In genomic region chr6:34887753-34888440, GRCh38 we compare ENCODE assay signal across 1 cellular context.
TF ChIP-seq lines count a peak whose summit lies in the region.

Gene TAF11, minus strand, starts transcription at chr6:34888042. Its CDS starts 85 bp downstream, at chr6:34887957.

TF ChIP-seq in HepG2, 621 proteins besides CTCF, POLR2A, EP300 and RAD21 (continued from another document and continues in another):
- TF ChIP-seq RERE (CRISPR knock-in tag; IDR thresholded peaks at IDR 0.05; ENCODE audit: low read depth) (peak; percentile 46; the same call in 1 of the 2 replicates), AKAP8 (CRISPR knock-in tag; IDR thresholded peaks at IDR 0.05) (0 out of 2 replicates have a peak, but pooled peaks have one; percentile 72), CREB1 (IDR thresholded peaks at IDR 0.05) (peak; percentile 97), CREB1 (CRISPR knock-in tag; IDR thresholded peaks at IDR 0.05) (peak; percentile 100), ZNF33A (CRISPR knock-in tag; IDR thresholded peaks at IDR 0.05; ENCODE audit: borderline replicate concordance) (no peak; the same call in 1 of the 2 replicates), ZNF766 (CRISPR knock-in tag; IDR thresholded peaks at IDR 0.05; ENCODE audit: borderline replicate concordance) (no peak; the same call in 1 of the 2 replicates), ZBTB7B (CRISPR knock-in tag; IDR thresholded peaks at IDR 0.05) (peak; percentile 61; the same call in 1 of the 2 replicates), ARID5B (CRISPR knock-in tag; IDR thresholded peaks at IDR 0.05) (peak; percentile 76), HBP1 (CRISPR knock-in tag; IDR thresholded peaks at IDR 0.05; ENCODE audit: low read depth) (peak; percentile 93), ZBTB33 (CRISPR knock-in tag; IDR thresholded peaks at IDR 0.05) (peak; percentile 58), MTA3 (CRISPR knock-in tag; IDR thresholded peaks at IDR 0.05) (no peak), DNMT3B (CRISPR knock-in tag; conservative IDR thresholded peaks at IDR 0.05) (no peak), RBM22 (optimal IDR thresholded peaks at IDR 0.05; ENCODE audit: low read length) (no peak), ISX (CRISPR knock-in tag; conservative IDR thresholded peaks at IDR 0.05) (no peak), ZKSCAN8 (CRISPR knock-in tag; IDR thresholded peaks at IDR 0.05; ENCODE audit: borderline replicate concordance) (peak; percentile 83; the same call in 1 of the 2 replicates), PTBP1 (IDR thresholded peaks at IDR 0.05; ENCODE audit: low read depth, low read length, poor library complexity, severe bottlenecking) (peak; percentile 50), STAT6 (CRISPR knock-in tag; IDR thresholded peaks at IDR 0.05; ENCODE audit: borderline replicate concordance) (no peak), CBFB (CRISPR knock-in tag; IDR thresholded peaks at IDR 0.05) (peak; percentile 73), KLF16 (CRISPR knock-in tag; IDR thresholded peaks at IDR 0.05) (peak in 1 of 2 experiments; percentile 97; a peak in 2 of 4 replicates), GATAD2A (CRISPR knock-in tag; IDR thresholded peaks at IDR 0.05) (peak; percentile 80), REPIN1 (CRISPR knock-in tag; IDR thresholded peaks at IDR 0.05; ENCODE audit: borderline replicate concordance, low read depth) (peak; percentile 69; the same call in 1 of the 2 replicates), ZNF205 (CRISPR knock-in tag; IDR thresholded peaks at IDR 0.05) (peak; percentile 89; the same call in 1 of the 2 replicates), ZNF12 (CRISPR knock-in tag; IDR thresholded peaks at IDR 0.05) (0 out of 2 replicates have a peak, but pooled peaks have one; percentile 14), ZNF788 (CRISPR knock-in tag; IDR thresholded peaks at IDR 0.05; ENCODE audit: borderline replicate concordance) (peak; percentile 95; the same call in 1 of the 2 replicates), ZNF441 (CRISPR knock-in tag; IDR thresholded peaks at IDR 0.05; ENCODE audit: borderline replicate concordance) (peak; percentile 49; the same call in 1 of the 2 replicates), ZNF580 (CRISPR knock-in tag; IDR thresholded peaks at IDR 0.05; ENCODE audit: borderline replicate concordance, low read depth) (peak; percentile 96; the same call in 1 of the 2 replicates), MED8 (CRISPR knock-in tag; IDR thresholded peaks at IDR 0.05; ENCODE audit: insufficient replicate concordance) (no peak), ZBTB38 (CRISPR knock-in tag; IDR thresholded peaks at IDR 0.05) (peak; percentile 92), TIGD3 (CRISPR knock-in tag; IDR thresholded peaks at IDR 0.05; ENCODE audit: borderline replicate concordance) (peak; percentile 64; the same call in 1 of the 2 replicates), HOXA3 (CRISPR knock-in tag; IDR thresholded peaks at IDR 0.05) (peak; percentile 98), BATF2 (CRISPR knock-in tag; IDR thresholded peaks at IDR 0.05) (peak; percentile 86; the same call in 1 of the 2 replicates), SPEN (CRISPR knock-in tag; IDR thresholded peaks at IDR 0.05; ENCODE audit: low read depth) (peak; percentile 98), ZNF143 (CRISPR knock-in tag; IDR thresholded peaks at IDR 0.05) (no peak), IRF9 (CRISPR knock-in tag; IDR thresholded peaks at IDR 0.05; ENCODE audit: borderline replicate concordance) (peak; percentile 86), SAP130 (CRISPR knock-in tag; IDR thresholded peaks at IDR 0.05; ENCODE audit: low read depth) (peak; percentile 100), TARDBP (CRISPR knock-in tag; IDR thresholded peaks at IDR 0.05) (peak; percentile 91), ZNF160 (CRISPR knock-in tag; IDR thresholded peaks at IDR 0.05) (peak; percentile 60), ZNF780A (CRISPR knock-in tag; IDR thresholded peaks at IDR 0.05) (no peak), ZNF616 (CRISPR knock-in tag; IDR thresholded peaks at IDR 0.05; ENCODE audit: low read depth) (peak; percentile 79; the same call in 1 of the 2 replicates), SOX13 (IDR thresholded peaks at IDR 0.05) (no peak), SOX13 (CRISPR knock-in tag; conservative IDR thresholded peaks at IDR 0.05 in 1 of 2, IDR thresholded peaks at IDR 0.05 in 1 of 2) (peak in 1 of 2 experiments; percentile 62; a peak in 3 of 4 replicates), NRL (CRISPR knock-in tag; IDR thresholded peaks at IDR 0.05; ENCODE audit: borderline replicate concordance) (peak; percentile 95), ZNF709 (CRISPR knock-in tag; IDR thresholded peaks at IDR 0.05) (peak; percentile 38; the same call in 1 of the 2 replicates)
